1 cellular context compared by ENCODE assay signal in the genomic region with DNA sequence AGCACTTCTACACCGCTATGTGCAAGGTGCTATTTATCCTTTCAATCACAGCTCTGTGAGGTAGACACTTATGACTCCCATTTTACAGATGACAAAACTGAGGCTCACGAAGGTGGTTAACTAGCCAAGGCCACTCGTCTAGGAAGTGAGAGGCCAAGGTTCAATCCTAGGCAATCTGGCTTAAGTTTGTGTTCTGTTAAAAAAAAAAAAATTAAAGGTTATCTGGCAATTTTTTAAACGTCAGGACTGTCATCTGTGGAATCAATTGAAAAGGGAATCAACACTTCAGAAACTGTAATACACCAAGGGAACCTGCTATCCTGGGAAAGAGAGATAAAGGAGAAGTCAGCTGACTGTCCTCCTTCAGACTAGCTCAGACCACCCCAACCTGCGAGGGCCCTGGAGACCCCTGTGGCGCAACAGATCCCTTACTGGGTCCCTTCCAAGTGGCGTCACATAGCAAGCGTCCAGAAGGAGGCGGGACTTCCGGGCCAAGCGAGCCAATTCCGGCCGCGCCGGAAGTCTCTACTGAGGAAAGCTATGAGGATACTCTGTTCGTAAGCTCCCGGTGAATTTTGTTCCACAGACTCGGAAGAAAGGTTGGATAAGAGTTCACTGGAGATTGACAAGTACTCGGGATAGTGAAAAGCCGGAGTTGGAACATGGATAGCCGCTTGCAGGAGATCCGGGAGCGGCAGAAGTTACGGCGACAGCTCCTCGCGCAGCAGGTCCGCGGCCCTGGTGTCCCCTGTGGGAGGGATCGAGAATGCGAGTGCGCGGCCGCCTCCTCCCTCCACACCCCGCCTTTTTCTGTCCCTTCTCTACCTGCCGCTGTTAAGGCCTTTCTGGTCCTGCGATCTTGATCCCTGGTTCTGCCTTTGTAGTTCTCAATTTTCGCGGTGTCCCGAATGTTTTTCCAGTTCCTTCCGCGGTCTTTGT.
TF ChIP-seq lines count a peak whose summit lies in the region.

A gene (plus strand): TSS at position 520 of the 939 bp plus-strand sequence. CDS start 143 bp downstream, at position 663.

TF ChIP-seq in HepG2, 621 proteins besides CTCF, POLR2A, EP300 and RAD21 (continued from another document):
- TF ChIP-seq, protein P1, sequence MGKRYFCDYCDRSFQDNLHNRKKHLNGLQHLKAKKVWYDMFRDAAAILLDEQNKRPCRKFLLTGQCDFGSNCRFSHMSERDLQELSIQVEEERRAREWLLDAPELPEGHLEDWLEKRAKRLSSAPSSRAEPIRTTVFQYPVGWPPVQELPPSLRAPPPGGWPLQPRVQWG (CRISPR knock-in tag; IDR thresholded peaks at IDR 0.05; ENCODE audit: borderline replicate concordance, low read depth), result 0 out of 2 replicates have a peak, but pooled peaks have one; percentile 43
- TF ChIP-seq FLYWCH1 (CRISPR knock-in tag; IDR thresholded peaks at IDR 0.05), result no peak
- TF ChIP-seq ATM (IDR thresholded peaks at IDR 0.05; ENCODE audit: borderline replicate concordance), result no peak
- no peak for TF ChIP-seq ZNF549 (CRISPR knock-in tag; IDR thresholded peaks at IDR 0.05)
- peak; percentile 71 for TF ChIP-seq YEATS4 (CRISPR knock-in tag; IDR thresholded peaks at IDR 0.05; ENCODE audit: borderline replicate concordance)
- TF ChIP-seq, protein P2, sequence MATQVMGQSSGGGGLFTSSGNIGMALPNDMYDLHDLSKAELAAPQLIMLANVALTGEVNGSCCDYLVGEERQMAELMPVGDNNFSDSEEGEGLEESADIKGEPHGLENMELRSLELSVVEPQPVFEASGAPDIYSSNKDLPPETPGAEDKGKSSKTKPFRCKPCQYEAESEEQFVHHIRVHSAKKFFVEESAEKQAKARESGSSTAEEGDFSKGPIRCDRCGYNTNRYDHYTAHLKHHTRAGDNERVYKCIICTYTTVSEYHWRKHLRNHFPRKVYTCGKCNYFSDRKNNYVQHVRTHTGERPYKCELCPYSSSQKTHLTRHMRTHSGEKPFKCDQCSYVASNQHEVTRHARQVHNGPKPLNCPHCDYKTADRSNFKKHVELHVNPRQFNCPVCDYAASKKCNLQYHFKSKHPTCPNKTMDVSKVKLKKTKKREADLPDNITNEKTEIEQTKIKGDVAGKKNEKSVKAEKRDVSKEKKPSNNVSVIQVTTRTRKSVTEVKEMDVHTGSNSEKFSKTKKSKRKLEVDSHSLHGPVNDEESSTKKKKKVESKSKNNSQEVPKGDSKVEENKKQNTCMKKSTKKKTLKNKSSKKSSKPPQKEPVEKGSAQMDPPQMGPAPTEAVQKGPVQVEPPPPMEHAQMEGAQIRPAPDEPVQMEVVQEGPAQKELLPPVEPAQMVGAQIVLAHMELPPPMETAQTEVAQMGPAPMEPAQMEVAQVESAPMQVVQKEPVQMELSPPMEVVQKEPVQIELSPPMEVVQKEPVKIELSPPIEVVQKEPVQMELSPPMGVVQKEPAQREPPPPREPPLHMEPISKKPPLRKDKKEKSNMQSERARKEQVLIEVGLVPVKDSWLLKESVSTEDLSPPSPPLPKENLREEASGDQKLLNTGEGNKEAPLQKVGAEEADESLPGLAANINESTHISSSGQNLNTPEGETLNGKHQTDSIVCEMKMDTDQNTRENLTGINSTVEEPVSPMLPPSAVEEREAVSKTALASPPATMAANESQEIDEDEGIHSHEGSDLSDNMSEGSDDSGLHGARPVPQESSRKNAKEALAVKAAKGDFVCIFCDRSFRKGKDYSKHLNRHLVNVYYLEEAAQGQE (IDR thresholded peaks at IDR 0.05; ENCODE audit: borderline replicate concordance in 1 of 2, low read depth in 1 of 2, low read length in 2 of 2), result no peak
- TF ChIP-seq JARID2 (CRISPR knock-in tag; IDR thresholded peaks at IDR 0.05; ENCODE audit: insufficient replicate concordance), result peak; percentile 56
- TF ChIP-seq, protein P3, sequence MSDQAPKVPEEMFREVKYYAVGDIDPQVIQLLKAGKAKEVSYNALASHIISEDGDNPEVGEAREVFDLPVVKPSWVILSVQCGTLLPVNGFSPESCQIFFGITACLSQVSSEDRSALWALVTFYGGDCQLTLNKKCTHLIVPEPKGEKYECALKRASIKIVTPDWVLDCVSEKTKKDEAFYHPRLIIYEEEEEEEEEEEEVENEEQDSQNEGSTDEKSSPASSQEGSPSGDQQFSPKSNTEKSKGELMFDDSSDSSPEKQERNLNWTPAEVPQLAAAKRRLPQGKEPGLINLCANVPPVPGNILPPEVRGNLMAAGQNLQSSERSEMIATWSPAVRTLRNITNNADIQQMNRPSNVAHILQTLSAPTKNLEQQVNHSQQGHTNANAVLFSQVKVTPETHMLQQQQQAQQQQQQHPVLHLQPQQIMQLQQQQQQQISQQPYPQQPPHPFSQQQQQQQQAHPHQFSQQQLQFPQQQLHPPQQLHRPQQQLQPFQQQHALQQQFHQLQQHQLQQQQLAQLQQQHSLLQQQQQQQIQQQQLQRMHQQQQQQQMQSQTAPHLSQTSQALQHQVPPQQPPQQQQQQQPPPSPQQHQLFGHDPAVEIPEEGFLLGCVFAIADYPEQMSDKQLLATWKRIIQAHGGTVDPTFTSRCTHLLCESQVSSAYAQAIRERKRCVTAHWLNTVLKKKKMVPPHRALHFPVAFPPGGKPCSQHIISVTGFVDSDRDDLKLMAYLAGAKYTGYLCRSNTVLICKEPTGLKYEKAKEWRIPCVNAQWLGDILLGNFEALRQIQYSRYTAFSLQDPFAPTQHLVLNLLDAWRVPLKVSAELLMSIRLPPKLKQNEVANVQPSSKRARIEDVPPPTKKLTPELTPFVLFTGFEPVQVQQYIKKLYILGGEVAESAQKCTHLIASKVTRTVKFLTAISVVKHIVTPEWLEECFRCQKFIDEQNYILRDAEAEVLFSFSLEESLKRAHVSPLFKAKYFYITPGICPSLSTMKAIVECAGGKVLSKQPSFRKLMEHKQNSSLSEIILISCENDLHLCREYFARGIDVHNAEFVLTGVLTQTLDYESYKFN (CRISPR knock-in tag; conservative IDR thresholded peaks at IDR 0.05), result peak; percentile 26; the same call in 1 of the 2 replicates
- TF ChIP-seq ZNF326 (CRISPR knock-in tag; IDR thresholded peaks at IDR 0.05; ENCODE audit: borderline replicate concordance), result no peak
- TF ChIP-seq IKZF4 (CRISPR knock-in tag; IDR thresholded peaks at IDR 0.05; ENCODE audit: borderline replicate concordance, low read depth, not compliant biosample characterization), result peak; percentile 55
